ENCODE assay signal across 7 cellular contexts in the genomic region with DNA sequence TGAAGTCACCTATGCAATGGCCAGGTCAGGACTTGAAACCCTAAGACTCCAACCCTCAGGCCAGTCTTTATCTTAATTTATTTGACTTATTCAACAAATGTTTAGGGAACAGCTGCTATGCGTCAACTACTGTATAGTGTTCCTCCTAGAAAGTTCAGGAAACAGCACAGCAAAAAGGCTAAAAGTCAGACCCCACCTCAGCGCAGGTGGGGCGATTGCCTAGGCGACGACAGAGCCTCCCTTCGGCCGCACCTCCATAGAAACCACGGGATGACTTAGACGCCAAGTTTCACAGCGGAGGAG. TPM values are rescaled to one million over a fixed set of nuclear protein-coding genes. Genes with fewer than 3 reads are reported as not detected.
A peak's percentile ranks its signal among the peaks of the same experiment; 100 is the strongest.
DNase-seq lines count a peak whose midpoint lies in the region; ATAC-seq, FAIRE-seq and TF ChIP-seq lines count a peak whose summit lies in the region.

No MANE protein-coding gene starts in this region.

- DNase-seq in HCT116 (ENCODE audit: low read depth, low spot score) = no peak
- no peak for DNase-seq in SJCRH30
- no peak for DNase-seq in foreskin keratinocyte
- DNase-seq in small intestine = no peak
- no peak for DNase-seq in nucleus accumbens (lab: John Stamatoyannopoulos, UW)
- no peak for DNase-seq in iPS-NIHi11 (ENCODE audit: low spot score)
- DNase-seq in sciatic nerve (ENCODE audit: low spot score) = no peak

- peak overlapping the region; percentile 94 for H3K9ac ChIP-seq in HCT116 (ENCODE audit: low read length)

- peak overlapping the region; percentile 98 for H3K4me2 ChIP-seq in HCT116 (ENCODE audit: low read length)

- intact Hi-C loops in HCT116 (cut with micrococcal nuclease) (loop anchor here (1.0 kb wide), 2 partner anchors 20 to 37 kb away; no protein-coding TSS in a partner anchor), sciatic nerve (cut with DNase I) (no loop called here)

- ATAC-seq in HCT116 (peak; percentile 37), foreskin keratinocyte (no peak), sciatic nerve (no peak)

- H3K4me1 ChIP-seq in HCT116 (ENCODE audit: control insufficient read depth in 1 of 2, insufficient read depth in 2 of 2, low read length in 2 of 2) = peaks cover 5 to 23% of the 10 kb centered on the region in 2 experiments; a peak in 2 of 4 replicates
- H3K4me1 ChIP-seq in SJCRH30 = no peaks in the 10 kb centered on the region
- H3K4me1 ChIP-seq in foreskin keratinocyte = peaks cover 6% of the 10 kb centered on the region
- peaks cover 3 to 7% of the 10 kb centered on the region in 2 donors for H3K4me1 ChIP-seq in small intestine (ENCODE audit: control insufficient read depth in 2 of 2, insufficient read depth in 1 of 2, low read depth in 1 of 2, low read length in 1 of 2)

- H2AFZ ChIP-seq in HCT116 (ENCODE audit: low read depth, low read length, poor library complexity, severe bottlenecking) = no peak overlapping the region

- CTCF ChIA-PET in HCT116 (lab: Charles Lee) = no interaction called here

- H3K9me3 ChIP-seq in HCT116 (ENCODE audit: control insufficient read depth in 1 of 2, insufficient read depth in 1 of 2, low read depth in 1 of 2, low read length in 2 of 2) (no peaks in the 10 kb centered on the region), SJCRH30 (replicated peaks) (no peaks in the 10 kb centered on the region), small intestine (ENCODE audit: control insufficient read depth, low read depth) (no peaks in the 10 kb centered on the region)

- H3K27me3 ChIP-seq in HCT116 (ENCODE audit: insufficient read depth, low read length) = no peaks in the 10 kb centered on the region
- no peaks in the 10 kb centered on the region for H3K27me3 ChIP-seq in SJCRH30
- no peaks in the 10 kb centered on the region for H3K27me3 ChIP-seq in foreskin keratinocyte
- no peaks in the 10 kb centered on the region for H3K27me3 ChIP-seq in small intestine (ENCODE audit: control insufficient read depth in 2 of 2, insufficient read depth in 2 of 2, low read length in 2 of 2)

- peak overlapping the region; percentile 69 for H3K27ac ChIP-seq in HCT116 (ENCODE audit: low read depth, low read length)
- peak overlapping the region; percentile 29 for H3K27ac ChIP-seq in SJCRH30
- H3K27ac ChIP-seq in foreskin keratinocyte = peak overlapping the region; percentile 88
- H3K27ac ChIP-seq in small intestine (ENCODE audit: low read depth in 1 of 2, low read length in 1 of 2) = peak overlapping the region; percentile 90 to 94

- H3K9me2 ChIP-seq in HCT116 (ENCODE audit: insufficient read depth) = no peaks in the 10 kb centered on the region

- TF ChIP-seq RAD21 in HCT116 (IDR thresholded peaks at IDR 0.05; ENCODE audit: low read depth) = no peak

- POLR2A ChIA-PET in HCT116 (lab: Charles Lee) = interaction anchor here (0.8 kb wide), 1 partner anchor 11 kb away, joined by 3 read pairs; no protein-coding TSS in a partner anchor

- H3K4me3 ChIP-seq in HCT116 (replicated peaks in 1 of 2; ENCODE audit: low read depth in 1 of 2, low read length in 2 of 2) (peak overlapping the region; percentile 62 to 100), SJCRH30 (peak overlapping the region; percentile 87), small intestine (ENCODE audit: low read depth in 1 of 2, low read length in 2 of 2) (peak overlapping the region; percentile 67 to 73)

- FAIRE-seq in small intestine (lab: Jason Lieb, UNC) = no peak

- H3K79me2 ChIP-seq in HCT116 (ENCODE audit: insufficient read depth, low read length) = peaks cover 82% of the 10 kb centered on the region

- RAD21 ChIA-PET in HCT116 (lab: Charles Lee; ENCODE audit: low non-redundant PET in 1 of 2, low total read pairs in 2 of 2, uncharacterized antibody in 2 of 2, unreplicated experiment in 2 of 2) = no interaction called here

- WGBS in small intestine, 3 donors = 0 to 1% (median 0%) methylated on average over 10 of the region's 10 CpGs

- H4K20me1 ChIP-seq in HCT116 (ENCODE audit: insufficient read depth) = 0 out of 2 replicates have a peak, but pooled peaks cover 5% of the 10 kb centered on the region

- TF ChIP-seq CTCF in HCT116 (IDR thresholded peaks at IDR 0.05 in 2 of 3, conservative IDR thresholded peaks at IDR 0.05 in 1 of 3; ENCODE audit: borderline replicate concordance in 1 of 3, insufficient read depth in 1 of 3, low read depth in 2 of 3, low read length in 2 of 3) = no peak
- TF ChIP-seq CTCF in foreskin keratinocyte (conservative IDR thresholded peaks at IDR 0.05) = no peak

- TF ChIP-seq POLR2A in HCT116 (IDR thresholded peaks at IDR 0.05; ENCODE audit: borderline replicate concordance, extremely low read depth, insufficient read depth, insufficient read length) = no peak

- no TSS peak for BruUV-seq in HCT116 (replicated peaks; lab: Mats Ljungman, UMichigan)

- H3K36me3 ChIP-seq in HCT116 (ENCODE audit: control insufficient read depth in 1 of 2, insufficient read depth in 2 of 2, low read length in 2 of 2) (0 out of 4 replicates have a peak, but pooled peaks cover 2% of the 10 kb centered on the region in 2 experiments), SJCRH30 (peaks cover 9% of the 10 kb centered on the region), small intestine (ENCODE audit: control insufficient read depth in 2 of 2, insufficient read depth in 2 of 2, low read length in 2 of 2) (no peaks in the 10 kb centered on the region)

TF ChIP-seq in HCT116, 20 proteins besides CTCF, POLR2A, EP300 and RAD21:
- no peak for TF ChIP-seq ZNF274 (IDR thresholded peaks at IDR 0.05; ENCODE audit: low read depth, low read length)
- TF ChIP-seq CBX3 (IDR thresholded peaks at IDR 0.05; ENCODE audit: low read depth) = no peak
- no peak for TF ChIP-seq ELF1 (IDR thresholded peaks at IDR 0.05; ENCODE audit: borderline replicate concordance, low read depth)
- no peak for TF ChIP-seq FOSL1 (IDR thresholded peaks at IDR 0.05; ENCODE audit: low read depth)
- no peak for TF ChIP-seq EZH2phosphoT487 (IDR thresholded peaks at IDR 0.05; ENCODE audit: borderline replicate concordance)
- TF ChIP-seq, protein P1, sequence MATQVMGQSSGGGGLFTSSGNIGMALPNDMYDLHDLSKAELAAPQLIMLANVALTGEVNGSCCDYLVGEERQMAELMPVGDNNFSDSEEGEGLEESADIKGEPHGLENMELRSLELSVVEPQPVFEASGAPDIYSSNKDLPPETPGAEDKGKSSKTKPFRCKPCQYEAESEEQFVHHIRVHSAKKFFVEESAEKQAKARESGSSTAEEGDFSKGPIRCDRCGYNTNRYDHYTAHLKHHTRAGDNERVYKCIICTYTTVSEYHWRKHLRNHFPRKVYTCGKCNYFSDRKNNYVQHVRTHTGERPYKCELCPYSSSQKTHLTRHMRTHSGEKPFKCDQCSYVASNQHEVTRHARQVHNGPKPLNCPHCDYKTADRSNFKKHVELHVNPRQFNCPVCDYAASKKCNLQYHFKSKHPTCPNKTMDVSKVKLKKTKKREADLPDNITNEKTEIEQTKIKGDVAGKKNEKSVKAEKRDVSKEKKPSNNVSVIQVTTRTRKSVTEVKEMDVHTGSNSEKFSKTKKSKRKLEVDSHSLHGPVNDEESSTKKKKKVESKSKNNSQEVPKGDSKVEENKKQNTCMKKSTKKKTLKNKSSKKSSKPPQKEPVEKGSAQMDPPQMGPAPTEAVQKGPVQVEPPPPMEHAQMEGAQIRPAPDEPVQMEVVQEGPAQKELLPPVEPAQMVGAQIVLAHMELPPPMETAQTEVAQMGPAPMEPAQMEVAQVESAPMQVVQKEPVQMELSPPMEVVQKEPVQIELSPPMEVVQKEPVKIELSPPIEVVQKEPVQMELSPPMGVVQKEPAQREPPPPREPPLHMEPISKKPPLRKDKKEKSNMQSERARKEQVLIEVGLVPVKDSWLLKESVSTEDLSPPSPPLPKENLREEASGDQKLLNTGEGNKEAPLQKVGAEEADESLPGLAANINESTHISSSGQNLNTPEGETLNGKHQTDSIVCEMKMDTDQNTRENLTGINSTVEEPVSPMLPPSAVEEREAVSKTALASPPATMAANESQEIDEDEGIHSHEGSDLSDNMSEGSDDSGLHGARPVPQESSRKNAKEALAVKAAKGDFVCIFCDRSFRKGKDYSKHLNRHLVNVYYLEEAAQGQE (IDR thresholded peaks at IDR 0.05; ENCODE audit: low read depth) = no peak
- TF ChIP-seq TCF7L2 (IDR thresholded peaks at IDR 0.05; ENCODE audit: borderline replicate concordance, extremely low read depth, insufficient read depth, insufficient read length) = no peak
- TF ChIP-seq YY1 (IDR thresholded peaks at IDR 0.05; ENCODE audit: extremely low read depth, insufficient replicate concordance, low read depth, low read length) = no peak
- no peak for TF ChIP-seq EZH2 (IDR thresholded peaks at IDR 0.05)
- no peak for TF ChIP-seq JUND (IDR thresholded peaks at IDR 0.05)
- TF ChIP-seq, protein P2, sequence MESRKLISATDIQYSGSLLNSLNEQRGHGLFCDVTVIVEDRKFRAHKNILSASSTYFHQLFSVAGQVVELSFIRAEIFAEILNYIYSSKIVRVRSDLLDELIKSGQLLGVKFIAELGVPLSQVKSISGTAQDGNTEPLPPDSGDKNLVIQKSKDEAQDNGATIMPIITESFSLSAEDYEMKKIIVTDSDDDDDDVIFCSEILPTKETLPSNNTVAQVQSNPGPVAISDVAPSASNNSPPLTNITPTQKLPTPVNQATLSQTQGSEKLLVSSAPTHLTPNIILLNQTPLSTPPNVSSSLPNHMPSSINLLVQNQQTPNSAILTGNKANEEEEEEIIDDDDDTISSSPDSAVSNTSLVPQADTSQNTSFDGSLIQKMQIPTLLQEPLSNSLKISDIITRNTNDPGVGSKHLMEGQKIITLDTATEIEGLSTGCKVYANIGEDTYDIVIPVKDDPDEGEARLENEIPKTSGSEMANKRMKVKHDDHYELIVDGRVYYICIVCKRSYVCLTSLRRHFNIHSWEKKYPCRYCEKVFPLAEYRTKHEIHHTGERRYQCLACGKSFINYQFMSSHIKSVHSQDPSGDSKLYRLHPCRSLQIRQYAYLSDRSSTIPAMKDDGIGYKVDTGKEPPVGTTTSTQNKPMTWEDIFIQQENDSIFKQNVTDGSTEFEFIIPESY (IDR thresholded peaks at IDR 0.05; ENCODE audit: extremely low read depth, insufficient replicate concordance, low read length) = no peak
- no peak for TF ChIP-seq SIN3A (IDR thresholded peaks at IDR 0.05; ENCODE audit: low read depth)

RNA-seq across cellular contexts. Expression of a gene that starts 0.5 kb away (rescaled TPM):
- 44.0 TPM for total RNA-seq in HCT116 (2021; ENCODE audit: unreplicated experiment)
- polyA plus RNA-seq in HCT116 (2012) = 34.8 and 37.9 TPM in 2 replicates
- total RNA-seq in SJCRH30 (2014; rRNA removed; shearing (Covaris generic)) = 16.9 and 23.1 TPM in 2 replicates
- total RNA-seq in foreskin keratinocyte = 19.6 and 21.0 TPM in 2 replicates
- polyA plus RNA-seq in foreskin keratinocyte = 21.3 and 23.0 TPM in 2 replicates
- polyA plus RNA-seq in small intestine = 10 to 100 TPM; 39.8 to 49.0 (median 48.9) TPM
- 42.4 TPM for total RNA-seq in sciatic nerve

RNA-seq across cellular contexts. Expression of a gene that starts 1.1 kb away (rescaled TPM):
- 19.8 TPM for total RNA-seq in HCT116 (2021; ENCODE audit: unreplicated experiment)
- 8.7 and 12.7 TPM in 2 replicates for polyA plus RNA-seq in HCT116 (2012)
- 18.9 and 21.4 TPM in 2 replicates for total RNA-seq in SJCRH30 (2014; rRNA removed; shearing (Covaris generic))
- 8.8 and 9.1 TPM in 2 replicates for total RNA-seq in foreskin keratinocyte
- 2.4 and 3.3 TPM in 2 replicates for polyA plus RNA-seq in foreskin keratinocyte
- polyA plus RNA-seq in small intestine = 1 to 10 TPM; 1.6 to 2.6 (median 2.0) TPM
- total RNA-seq in sciatic nerve = 9.0 TPM

Comparison
In these comparisons a context has a peak if more than half of its experiments do, and no peak if none do; other contexts are left out.
1. H3K27ac ChIP-seq: peak in every context shown above with its lines; median percentile 92 in small intestine; 88 in foreskin keratinocyte; 69 in HCT116; 29 in SJCRH30.